13 cellular contexts compared by ENCODE assay signal in the genomic region with DNA sequence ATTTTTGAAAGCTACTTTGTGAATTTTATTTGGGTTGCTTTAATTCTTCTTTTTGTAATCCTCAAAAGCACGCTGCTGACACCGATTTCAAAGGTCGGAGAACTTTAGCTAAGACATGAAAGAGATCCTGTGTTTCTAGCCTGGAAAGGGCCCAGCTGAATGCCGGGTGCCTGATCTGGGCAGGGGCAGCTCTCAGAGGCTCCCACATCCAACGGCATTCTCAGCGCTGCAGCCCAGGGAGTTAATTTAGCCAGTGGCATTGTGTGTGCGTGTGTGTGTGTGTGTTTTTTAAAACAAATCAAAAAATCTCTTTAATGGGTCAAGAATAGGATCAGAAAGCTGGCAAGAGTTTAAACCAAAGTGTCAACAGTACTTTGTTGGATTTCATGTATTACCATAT. TPM values are rescaled to one million over a fixed set of nuclear protein-coding genes. Genes with fewer than 3 reads are reported as not detected.
DNase-seq lines count a peak whose midpoint lies in the region; ATAC-seq and TF ChIP-seq lines count a peak whose summit lies in the region.
"Had no signal": no experiment of that assay in that cellular context is flagged by ENCODE, and none has a peak within 500 bp of the region (broad histone marks: within the 10 kb centered on the region; RNA-seq: fewer than 3 reads in every experiment).

No MANE protein-coding gene starts in this region.

- no peak for ATAC-seq in RWPE2 (ENCODE audit: low read depth)
- no peak for ATAC-seq in GM19455 (IDR thresholded peaks at IDR 0.05; ENCODE audit: unreplicated experiment)
- ATAC-seq in HG02588 (IDR thresholded peaks at IDR 0.05; ENCODE audit: unreplicated experiment) = no peak
- no peak for ATAC-seq in GM19351 (IDR thresholded peaks at IDR 0.05; ENCODE audit: unreplicated experiment)

- no peaks in the 10 kb centered on the region for H3K27me3 ChIP-seq in BE2C
- no peaks in the 10 kb centered on the region for H3K27me3 ChIP-seq in RWPE2 (ENCODE audit: insufficient read depth, poor library complexity, severe bottlenecking)
- no peaks in the 10 kb centered on the region for H3K27me3 ChIP-seq in endodermal cell (ENCODE audit: control insufficient read depth, insufficient read depth, low read length, poor library complexity, severe bottlenecking)
- peaks cover 15% of the 10 kb centered on the region for H3K27me3 ChIP-seq in neural progenitor cell

- H3K79me2 ChIP-seq in neural progenitor cell (ENCODE audit: low read depth) = no peaks in the 10 kb centered on the region

- H3K27ac Mint-ChIP-seq in endodermal cell (no peak overlapping the region), neural progenitor cell (peak overlapping the region; percentile 34)
- H3K27ac Mint-ChIP-seq: T-helper 1 cell treated with Interleukin-12 subunit alpha and Interleukin-12 subunit beta and Interleukin-4 antibody, amounts not matched to agents 30 μg/mL and 1 μg/mL, for 36 hours had no signal

- peaks cover 29% of the 10 kb centered on the region for H3F3A ChIP-seq in neural progenitor cell (ENCODE audit: low read depth)

- H3K9me3 ChIP-seq in BE2C = no peaks in the 10 kb centered on the region
- no peaks in the 10 kb centered on the region for H3K9me3 ChIP-seq in RWPE2 (ENCODE audit: severe bottlenecking)
- no peaks in the 10 kb centered on the region for H3K9me3 ChIP-seq in endodermal cell (ENCODE audit: control insufficient read depth, low read length)
- no peaks in the 10 kb centered on the region for H3K9me3 ChIP-seq in neural progenitor cell (ENCODE audit: low read depth)

- H3K4me3 Mint-ChIP-seq in endodermal cell (no peak overlapping the region), neural progenitor cell (peak overlapping the region; percentile 73)
- H3K4me3 Mint-ChIP-seq: T-helper 1 cell treated with Interleukin-12 subunit alpha and Interleukin-12 subunit beta and Interleukin-4 antibody, amounts not matched to agents 30 μg/mL and 1 μg/mL, for 36 hours had no signal

- peaks cover 4% of the 10 kb centered on the region for H3K36me3 Mint-ChIP-seq in endodermal cell (ENCODE audit: low read depth)
- H3K36me3 Mint-ChIP-seq in neural progenitor cell = no peaks in the 10 kb centered on the region

- in situ Hi-C loops in GM13977 (cut with MboI; ENCODE audit: low pct_unique_long_range_greater_than_20kb, low sequenced_read_pairs, unreplicated experiment) = no loop called here

- no peak overlapping the region for H2AFZ ChIP-seq in neural progenitor cell (replicated peaks)

- H4K20me1 ChIP-seq in neural progenitor cell (ENCODE audit: low read depth) = peaks cover 8% of the 10 kb centered on the region

- peaks cover 57% of the 10 kb centered on the region for H3K4me1 ChIP-seq in BE2C
- peaks cover 34% of the 10 kb centered on the region for H3K4me1 ChIP-seq in RWPE2 (ENCODE audit: insufficient read depth, poor library complexity, severe bottlenecking)
- peaks cover 12% of the 10 kb centered on the region for H3K4me1 ChIP-seq in endodermal cell (ENCODE audit: control insufficient read depth, insufficient read depth, low read length)
- peaks cover 37% of the 10 kb centered on the region for H3K4me1 ChIP-seq in neural progenitor cell

- H3K36me3 ChIP-seq in BE2C (peaks cover 20% of the 10 kb centered on the region), RWPE2 (ENCODE audit: low read depth) (no peaks in the 10 kb centered on the region), endodermal cell (ENCODE audit: control insufficient read depth, insufficient read depth, low read length) (peaks cover 20% of the 10 kb centered on the region), neural progenitor cell (no peaks in the 10 kb centered on the region)

- peaks cover 2% of the 10 kb centered on the region for H3K27me3 Mint-ChIP-seq in endodermal cell (ENCODE audit: insufficient read depth)
- peaks cover 9% of the 10 kb centered on the region for H3K27me3 Mint-ChIP-seq in neural progenitor cell (ENCODE audit: insufficient read depth, low read depth)

- 79 to 91% methylated on average over 3 to 7 of the region's 7 CpGs for whole genome bisulfite sequencing in endodermal cell (ENCODE audit: insufficient coverage in 1 of 2, insufficient read length in 1 of 2), 2 experiments

- H3K4me2 ChIP-seq in neural progenitor cell = no peak overlapping the region

- DNase-seq in BE2C (no peak), RWPE2 (ENCODE audit: low spot score) (no peak), endodermal cell (no peak), neural progenitor cell (ENCODE audit: low spot score) (peak; percentile 60), GM13977 (ENCODE audit: low spot score) (no peak)
- DNase-seq: NCI-H1694; stimulated activated naive CD4-positive, alpha-beta T cell had no signal

- H3K4me3 ChIP-seq in BE2C (ENCODE audit: low read depth, low read length) = peak overlapping the region; percentile 50
- H3K4me3 ChIP-seq in RWPE2 (ENCODE audit: severe bottlenecking) = no peak overlapping the region
- H3K4me3 ChIP-seq in endodermal cell (ENCODE audit: low read length) = no peak overlapping the region
- H3K4me3 ChIP-seq in neural progenitor cell = no peak overlapping the region

- no peaks in the 10 kb centered on the region for H3K9me3 Mint-ChIP-seq in endodermal cell
- H3K9me3 Mint-ChIP-seq in neural progenitor cell = no peaks in the 10 kb centered on the region
- H3K9me3 Mint-ChIP-seq: T-helper 1 cell treated with Interleukin-12 subunit alpha and Interleukin-12 subunit beta and Interleukin-4 antibody, amounts not matched to agents 30 μg/mL and 1 μg/mL, for 36 hours had no signal

- H3K4me1 Mint-ChIP-seq in endodermal cell (peaks cover 30% of the 10 kb centered on the region), neural progenitor cell (peaks cover 73% of the 10 kb centered on the region)

- H3K9ac ChIP-seq in endodermal cell (ENCODE audit: extremely low read depth, low read length, poor library complexity, severe bottlenecking) = no peak overlapping the region
- no peak overlapping the region for H3K9ac ChIP-seq in neural progenitor cell

- H3K27ac ChIP-seq in RWPE2 (ENCODE audit: poor library complexity, severe bottlenecking) (peak overlapping the region; percentile 76), endodermal cell (ENCODE audit: low read depth, low read length) (peak overlapping the region; percentile 96), neural progenitor cell (no peak overlapping the region)

- no peak for TF ChIP-seq CTCF in BE2C (IDR thresholded peaks at IDR 0.05; ENCODE audit: low read depth, low read length)
- TF ChIP-seq CTCF in RWPE2 (IDR thresholded peaks at IDR 0.05; ENCODE audit: poor library complexity, severe bottlenecking) = no peak
- TF ChIP-seq CTCF in endodermal cell (conservative IDR thresholded peaks at IDR 0.05) = no peak
- no peak for TF ChIP-seq CTCF in neural progenitor cell (IDR thresholded peaks at IDR 0.05)
- TF ChIP-seq CTCF in GM13977 (IDR thresholded peaks at IDR 0.05; ENCODE audit: extremely low read depth, insufficient read depth, missing control alignments) = no peak

RNA-seq across cellular contexts. Expression of a gene that starts 6.5 kb away (rescaled TPM):
- 736 TPM for polyA plus RNA-seq in BE2C (2012; ENCODE audit: insufficient read depth, insufficient read length, low read depth)
- 10 to 100 TPM; 77.9 to 80.6 TPM for total RNA-seq in endodermal cell
- polyA plus RNA-seq in endodermal cell (2013, experiment 1 of 2) = 125 TPM
- polyA plus RNA-seq in endodermal cell (2013, experiment 2 of 2) = 133 TPM
- 4.0 and 11.5 TPM in 2 replicates for total RNA-seq in neural progenitor cell (ENCODE audit: low replicate concordance)
- total RNA-seq: OCI-LY7 had no signal

RNA-seq across cellular contexts. Expression of a gene that starts 56.7 kb away (rescaled TPM):
- not detected for polyA plus RNA-seq in BE2C (2012; ENCODE audit: insufficient read depth, insufficient read length, low read depth)
- not detected for total RNA-seq in endodermal cell
- not detected for polyA plus RNA-seq in endodermal cell (2013, experiment 1 of 2)
- polyA plus RNA-seq in endodermal cell (2013, experiment 2 of 2) = not detected
- not detected in 2 replicates for total RNA-seq in neural progenitor cell (ENCODE audit: low replicate concordance)
- total RNA-seq: kidney epithelial cell, OCI-LY7 had no signal
